In the genomic region with DNA sequence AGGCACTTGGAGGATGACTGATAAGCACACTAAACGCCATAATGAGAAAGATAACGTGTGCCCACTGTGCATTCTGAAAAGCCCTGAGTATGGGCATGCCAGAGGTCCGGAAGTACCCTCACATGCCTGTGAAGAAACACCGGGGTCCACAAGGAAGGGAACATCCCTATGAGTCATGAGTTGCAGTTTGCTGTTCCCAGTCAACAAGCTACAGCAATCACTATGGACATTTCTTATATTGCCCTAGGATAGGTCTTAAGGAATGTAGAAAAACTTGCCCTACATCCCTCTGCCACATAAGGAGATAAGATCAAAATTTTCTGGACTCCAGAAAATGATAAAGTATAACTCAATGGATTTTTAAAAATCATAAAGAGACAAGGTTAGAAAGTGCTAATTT, we compare ENCODE assay signal across 18 cellular contexts. TPM values are rescaled to one million over a fixed set of nuclear protein-coding genes. Genes with fewer than 3 reads are reported as not detected.
DNase-seq lines count a peak whose midpoint lies in the region; ATAC-seq and TF ChIP-seq lines count a peak whose summit lies in the region.
"Had no signal": no experiment of that assay in that cellular context is flagged by ENCODE, and none has a peak within 500 bp of the region (broad histone marks: within the 10 kb centered on the region; RNA-seq: fewer than 3 reads in every experiment).

No MANE protein-coding gene starts in this region.

- H3K4me1 Mint-ChIP-seq in MCF 10A (ENCODE audit: insufficient read depth, unreplicated experiment) = no peaks in the 10 kb centered on the region
- peaks cover 18% of the 10 kb centered on the region for H3K4me1 Mint-ChIP-seq in activated naive CD8-positive, alpha-beta T cell treated with anti-CD3 and anti-CD28 coated beads, Interleukin-2, amount 50 U/mL, for 24 hours
- H3K4me1 Mint-ChIP-seq: memory B cell had no signal

- no peak overlapping the region for H3K4me3 Mint-ChIP-seq in MCF 10A (ENCODE audit: unreplicated experiment)
- no peak overlapping the region for H3K4me3 Mint-ChIP-seq in activated naive CD8-positive, alpha-beta T cell treated with anti-CD3 and anti-CD28 coated beads, Interleukin-2, amount 50 U/mL, for 24 hours
- H3K4me3 Mint-ChIP-seq: activated naive CD4-positive, alpha-beta T cell treated with anti-CD3 and anti-CD28 coated beads for 36 hours; activated T-cell treated with anti-CD3 and anti-CD28 coated beads, Interleukin-2, amount 50 U/mL, for 24 hours; memory B cell had no signal

- ATAC-seq in SK-N-SH treated with all-trans-retinoic acid at 6 μM for 48 hours (peak; percentile 31), left lobe of liver (no peak), GM21737 (IDR thresholded peaks at IDR 0.05; ENCODE audit: unreplicated experiment) (no peak)
- ATAC-seq in activated naive CD8-positive, alpha-beta T cell treated with anti-CD3 and anti-CD28 coated beads, Interleukin-2, amount 50 U/mL, for 24 hours = no peak
- ATAC-seq: gastroesophageal sphincter, left cardiac atrium, psoas muscle had no signal

- intact Hi-C loops in MCF 10A (cut with micrococcal nuclease) = no loop called here

- H3K36me3 Mint-ChIP-seq in MCF 10A (ENCODE audit: insufficient read depth, unreplicated experiment) = peaks cover 6% of the 10 kb centered on the region
- peaks cover 2% of the 10 kb centered on the region for H3K36me3 Mint-ChIP-seq in activated naive CD8-positive, alpha-beta T cell treated with anti-CD3 and anti-CD28 coated beads, Interleukin-2, amount 50 U/mL, for 24 hours (ENCODE audit: low read depth)
- H3K36me3 Mint-ChIP-seq: memory B cell had no signal

- in situ Hi-C loops in T47D (cut with HindIII; ENCODE audit: low pct_unique_long_range_greater_than_20kb, low sequenced_read_pairs) = no loop called here

- H3K27me3 Mint-ChIP-seq in MCF 10A (ENCODE audit: insufficient read depth, unreplicated experiment) = no peaks in the 10 kb centered on the region
- H3K27me3 Mint-ChIP-seq in activated naive CD8-positive, alpha-beta T cell treated with anti-CD3 and anti-CD28 coated beads, Interleukin-2, amount 50 U/mL, for 24 hours = peaks cover 5% of the 10 kb centered on the region
- H3K27me3 Mint-ChIP-seq: memory B cell had no signal

- no peaks in the 10 kb centered on the region for H3K9me3 Mint-ChIP-seq in MCF 10A (ENCODE audit: unreplicated experiment)
- no peaks in the 10 kb centered on the region for H3K9me3 Mint-ChIP-seq in activated naive CD8-positive, alpha-beta T cell treated with anti-CD3 and anti-CD28 coated beads, Interleukin-2, amount 50 U/mL, for 24 hours
- H3K9me3 Mint-ChIP-seq: activated naive CD4-positive, alpha-beta T cell treated with anti-CD3 and anti-CD28 coated beads for 36 hours; activated T-cell treated with anti-CD3 and anti-CD28 coated beads, Interleukin-2, amount 50 U/mL, for 24 hours; memory B cell had no signal

- POLR2A ChIA-PET in MCF 10A (lab: Yijun Ruan, JAX) = interaction anchor here (0.6 to 0.7 kb wide), 3 partner anchors 8 to 59 kb away, joined by 3 read pairs; no protein-coding TSS in a partner anchor

- no peak overlapping the region for H3K27ac Mint-ChIP-seq in MCF 10A (ENCODE audit: low read depth, unreplicated experiment)
- H3K27ac Mint-ChIP-seq in activated naive CD8-positive, alpha-beta T cell treated with anti-CD3 and anti-CD28 coated beads, Interleukin-2, amount 50 U/mL, for 24 hours = no peak overlapping the region
- H3K27ac Mint-ChIP-seq: activated naive CD4-positive, alpha-beta T cell treated with anti-CD3 and anti-CD28 coated beads for 36 hours; activated T-cell treated with anti-CD3 and anti-CD28 coated beads, Interleukin-2, amount 50 U/mL, for 24 hours; memory B cell had no signal

- no peak for TF ChIP-seq CTCF in MCF 10A (IDR thresholded peaks at IDR 0.05; ENCODE audit: unreplicated experiment)

- BruUV-seq in MCF 10A (replicated peaks; lab: Mats Ljungman, UMichigan) = no TSS peak

- peak; percentile 53 to 95 for DNase-seq in T47D (ENCODE audit: low read depth in 1 of 2, low spot score in 1 of 2)
- no peak for DNase-seq in MCF 10A (ENCODE audit: unreplicated experiment)
- DNase-seq in iris pigment epithelial cell (ENCODE audit: low read depth) = peak; percentile 32
- DNase-seq in left lobe of liver (ENCODE audit: low spot score) = no peak
- no peak for DNase-seq in activated naive CD8-positive, alpha-beta T cell treated with anti-CD3 and anti-CD28 coated beads, Interleukin-2, amount 50 U/mL, for 24 hours
- DNase-seq in glomerular visceral epithelial cell (ENCODE audit: extremely low spot score) = no peak
- DNase-seq: activated naive CD4-positive, alpha-beta T cell treated with anti-CD3 and anti-CD28 coated beads for 36 hours; activated T-cell treated with anti-CD3 and anti-CD28 coated beads, Interleukin-2, amount 50 U/mL, for 24 hours; BE2C; esophagus squamous epithelium; HCEC 1CT; left cardiac atrium; psoas muscle; stimulated activated CD4-positive, alpha-beta T cell treated with anti-CD3 and anti-CD28 coated beads, Interleukin-1b, Interleukin-23, amount 100 ng/mL, for 48 hours had no signal

- CTCF ChIA-PET in MCF 10A (lab: Yijun Ruan, JAX) = interaction anchor here (0.6 to 1.8 kb wide), 4 partner anchors 8 to 334 kb away, joined by 3 to 5 read pairs (median 4); no protein-coding TSS in a partner anchor

TF ChIP-seq in SK-N-SH treated with all-trans-retinoic acid at 6 μM for 48 hours, 23 proteins besides CTCF, POLR2A, EP300 and RAD21:
- no peak for TF ChIP-seq CSDC2 (CRISPR knock-in tag; IDR thresholded peaks at IDR 0.05)
- no peak for TF ChIP-seq ZFP3 (CRISPR knock-in tag; IDR thresholded peaks at IDR 0.05)
- TF ChIP-seq OSR1 (CRISPR knock-in tag; IDR thresholded peaks at IDR 0.05) = no peak
- no peak for TF ChIP-seq ARNTL (CRISPR knock-in tag; IDR thresholded peaks at IDR 0.05; ENCODE audit: borderline replicate concordance, low read depth)
- TF ChIP-seq, protein P1, sequence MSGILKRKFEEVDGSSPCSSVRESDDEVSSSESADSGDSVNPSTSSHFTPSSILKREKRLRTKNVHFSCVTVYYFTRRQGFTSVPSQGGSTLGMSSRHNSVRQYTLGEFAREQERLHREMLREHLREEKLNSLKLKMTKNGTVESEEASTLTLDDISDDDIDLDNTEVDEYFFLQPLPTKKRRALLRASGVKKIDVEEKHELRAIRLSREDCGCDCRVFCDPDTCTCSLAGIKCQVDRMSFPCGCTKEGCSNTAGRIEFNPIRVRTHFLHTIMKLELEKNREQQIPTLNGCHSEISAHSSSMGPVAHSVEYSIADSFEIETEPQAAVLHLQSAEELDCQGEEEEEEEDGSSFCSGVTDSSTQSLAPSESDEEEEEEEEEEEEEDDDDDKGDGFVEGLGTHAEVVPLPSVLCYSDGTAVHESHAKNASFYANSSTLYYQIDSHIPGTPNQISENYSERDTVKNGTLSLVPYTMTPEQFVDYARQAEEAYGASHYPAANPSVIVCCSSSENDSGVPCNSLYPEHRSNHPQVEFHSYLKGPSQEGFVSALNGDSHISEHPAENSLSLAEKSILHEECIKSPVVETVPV (CRISPR knock-in tag; IDR thresholded peaks at IDR 0.05) = no peak
- TF ChIP-seq, protein P2, sequence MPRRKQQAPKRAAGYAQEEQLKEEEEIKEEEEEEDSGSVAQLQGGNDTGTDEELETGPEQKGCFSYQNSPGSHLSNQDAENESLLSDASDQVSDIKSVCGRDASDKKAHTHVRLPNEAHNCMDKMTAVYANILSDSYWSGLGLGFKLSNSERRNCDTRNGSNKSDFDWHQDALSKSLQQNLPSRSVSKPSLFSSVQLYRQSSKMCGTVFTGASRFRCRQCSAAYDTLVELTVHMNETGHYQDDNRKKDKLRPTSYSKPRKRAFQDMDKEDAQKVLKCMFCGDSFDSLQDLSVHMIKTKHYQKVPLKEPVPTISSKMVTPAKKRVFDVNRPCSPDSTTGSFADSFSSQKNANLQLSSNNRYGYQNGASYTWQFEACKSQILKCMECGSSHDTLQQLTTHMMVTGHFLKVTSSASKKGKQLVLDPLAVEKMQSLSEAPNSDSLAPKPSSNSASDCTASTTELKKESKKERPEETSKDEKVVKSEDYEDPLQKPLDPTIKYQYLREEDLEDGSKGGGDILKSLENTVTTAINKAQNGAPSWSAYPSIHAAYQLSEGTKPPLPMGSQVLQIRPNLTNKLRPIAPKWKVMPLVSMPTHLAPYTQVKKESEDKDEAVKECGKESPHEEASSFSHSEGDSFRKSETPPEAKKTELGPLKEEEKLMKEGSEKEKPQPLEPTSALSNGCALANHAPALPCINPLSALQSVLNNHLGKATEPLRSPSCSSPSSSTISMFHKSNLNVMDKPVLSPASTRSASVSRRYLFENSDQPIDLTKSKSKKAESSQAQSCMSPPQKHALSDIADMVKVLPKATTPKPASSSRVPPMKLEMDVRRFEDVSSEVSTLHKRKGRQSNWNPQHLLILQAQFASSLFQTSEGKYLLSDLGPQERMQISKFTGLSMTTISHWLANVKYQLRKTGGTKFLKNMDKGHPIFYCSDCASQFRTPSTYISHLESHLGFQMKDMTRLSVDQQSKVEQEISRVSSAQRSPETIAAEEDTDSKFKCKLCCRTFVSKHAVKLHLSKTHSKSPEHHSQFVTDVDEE (CRISPR knock-in tag; IDR thresholded peaks at IDR 0.05) = no peak

RNA-seq across cellular contexts. Expression of a gene that starts 9.9 kb away (rescaled TPM):
- total RNA-seq in MCF 10A (2022) (3.6 and 4.4 TPM in 2 replicates), left lobe of liver (0.23 TPM)

Comparison
In these comparisons a context has a peak if more than half of its experiments do, and no peak if none do; other contexts are left out.
1. DNase-seq: peak in T47D (2 of 2) and iris pigment epithelial cell (single experiment); none in MCF 10A (single experiment), left lobe of liver (single experiment), activated naive CD8-positive, alpha-beta T cell treated with anti-CD3 and anti-CD28 coated beads, Interleukin-2, amount 50 U/mL, for 24 hours (single experiment) and glomerular visceral epithelial cell (single experiment).